Comparison of ENCODE assay signal across 2 cellular contexts in the genomic region with DNA sequence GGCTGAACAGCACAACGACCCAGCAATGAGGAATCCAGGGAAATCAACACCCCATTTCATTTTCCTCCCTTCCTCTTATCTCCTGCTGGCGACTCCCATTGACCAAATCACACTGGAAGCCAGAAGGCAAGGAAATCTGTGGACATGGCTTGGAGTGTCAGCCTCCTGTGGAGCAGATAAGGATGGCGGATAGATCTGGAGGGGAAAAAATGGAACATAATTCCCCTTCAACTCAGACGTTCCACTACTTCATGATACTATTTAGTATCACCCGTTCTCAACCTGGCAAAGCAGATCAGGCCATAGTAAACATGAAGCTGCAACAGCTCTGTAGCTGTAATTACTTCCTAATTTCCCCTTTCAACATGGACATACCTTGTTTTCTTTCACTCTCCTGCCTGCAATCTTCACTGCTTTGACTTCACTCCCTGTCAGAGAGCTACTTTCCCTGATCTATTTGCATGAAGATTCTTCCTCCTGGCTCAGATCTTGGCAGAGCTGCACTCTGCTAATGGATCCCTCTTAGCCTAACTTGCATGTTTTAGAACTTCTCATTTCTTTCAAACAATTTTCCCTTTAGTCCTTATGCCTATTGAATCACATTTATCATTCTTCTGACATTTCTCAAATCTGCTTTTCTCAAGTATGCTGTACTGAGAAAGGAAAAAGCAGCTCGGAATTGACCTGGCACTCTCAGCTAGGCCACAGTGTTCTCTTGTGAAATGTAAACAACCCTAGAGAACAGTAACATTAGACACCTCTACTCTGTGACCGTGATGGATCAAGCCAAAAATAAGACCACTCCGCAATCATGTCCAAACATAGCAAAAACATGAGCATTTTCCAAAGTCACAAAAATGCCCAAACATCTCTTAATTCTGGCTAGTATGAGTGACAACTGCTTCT.
TF ChIP-seq lines count a peak whose summit lies in the region.

No MANE protein-coding gene starts in this region.

TF ChIP-seq in GM23338, 12 proteins besides CTCF, POLR2A, EP300 and RAD21 (continues in another document):
- TF ChIP-seq, protein P1, sequence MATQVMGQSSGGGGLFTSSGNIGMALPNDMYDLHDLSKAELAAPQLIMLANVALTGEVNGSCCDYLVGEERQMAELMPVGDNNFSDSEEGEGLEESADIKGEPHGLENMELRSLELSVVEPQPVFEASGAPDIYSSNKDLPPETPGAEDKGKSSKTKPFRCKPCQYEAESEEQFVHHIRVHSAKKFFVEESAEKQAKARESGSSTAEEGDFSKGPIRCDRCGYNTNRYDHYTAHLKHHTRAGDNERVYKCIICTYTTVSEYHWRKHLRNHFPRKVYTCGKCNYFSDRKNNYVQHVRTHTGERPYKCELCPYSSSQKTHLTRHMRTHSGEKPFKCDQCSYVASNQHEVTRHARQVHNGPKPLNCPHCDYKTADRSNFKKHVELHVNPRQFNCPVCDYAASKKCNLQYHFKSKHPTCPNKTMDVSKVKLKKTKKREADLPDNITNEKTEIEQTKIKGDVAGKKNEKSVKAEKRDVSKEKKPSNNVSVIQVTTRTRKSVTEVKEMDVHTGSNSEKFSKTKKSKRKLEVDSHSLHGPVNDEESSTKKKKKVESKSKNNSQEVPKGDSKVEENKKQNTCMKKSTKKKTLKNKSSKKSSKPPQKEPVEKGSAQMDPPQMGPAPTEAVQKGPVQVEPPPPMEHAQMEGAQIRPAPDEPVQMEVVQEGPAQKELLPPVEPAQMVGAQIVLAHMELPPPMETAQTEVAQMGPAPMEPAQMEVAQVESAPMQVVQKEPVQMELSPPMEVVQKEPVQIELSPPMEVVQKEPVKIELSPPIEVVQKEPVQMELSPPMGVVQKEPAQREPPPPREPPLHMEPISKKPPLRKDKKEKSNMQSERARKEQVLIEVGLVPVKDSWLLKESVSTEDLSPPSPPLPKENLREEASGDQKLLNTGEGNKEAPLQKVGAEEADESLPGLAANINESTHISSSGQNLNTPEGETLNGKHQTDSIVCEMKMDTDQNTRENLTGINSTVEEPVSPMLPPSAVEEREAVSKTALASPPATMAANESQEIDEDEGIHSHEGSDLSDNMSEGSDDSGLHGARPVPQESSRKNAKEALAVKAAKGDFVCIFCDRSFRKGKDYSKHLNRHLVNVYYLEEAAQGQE (IDR thresholded peaks at IDR 0.05; ENCODE audit: unreplicated experiment), result no peak
- no peak for TF ChIP-seq CREB1 (CRISPR knock-in tag; IDR thresholded peaks at IDR 0.05; ENCODE audit: low read depth)
- TF ChIP-seq EZH2phosphoT487 (IDR thresholded peaks at IDR 0.05; ENCODE audit: unreplicated experiment), result no peak
- TF ChIP-seq POLR2AphosphoS5 (IDR thresholded peaks at IDR 0.05; ENCODE audit: low read depth), result no peak
- TF ChIP-seq ZNF331 (CRISPR knock-in tag; IDR thresholded peaks at IDR 0.05; ENCODE audit: low read depth), result no peak
- TF ChIP-seq EZH2 (IDR thresholded peaks at IDR 0.05; ENCODE audit: low read depth, unreplicated experiment), result no peak
- TF ChIP-seq NANOG (IDR thresholded peaks at IDR 0.05; ENCODE audit: borderline replicate concordance), result no peak
- no peak for TF ChIP-seq JUNB (IDR thresholded peaks at IDR 0.05; ENCODE audit: unreplicated experiment)
- TF ChIP-seq ETS1 (IDR thresholded peaks at IDR 0.05), result no peak

TF ChIP-seq in H1, 55 proteins besides CTCF, POLR2A, EP300 and RAD21:
- TF ChIP-seq EGR1 (IDR thresholded peaks at IDR 0.05; ENCODE audit: borderline replicate concordance, low read depth, low read length), result no peak
- TF ChIP-seq TBP (IDR thresholded peaks at IDR 0.05; ENCODE audit: low read depth, low read length), result no peak
- no peak for TF ChIP-seq CTBP2 (IDR thresholded peaks at IDR 0.05; ENCODE audit: borderline replicate concordance, insufficient read depth, insufficient read length, low read length)
- no peak for TF ChIP-seq CBX5 (IDR thresholded peaks at IDR 0.05; ENCODE audit: low read depth, low read length)
- TF ChIP-seq CBX8 (IDR thresholded peaks at IDR 0.05; ENCODE audit: borderline replicate concordance, low read depth, low read length), result no peak
- TF ChIP-seq SIRT6 (IDR thresholded peaks at IDR 0.05; ENCODE audit: low read length), result no peak
- no peak for TF ChIP-seq RBBP5 (IDR thresholded peaks at IDR 0.05; ENCODE audit: borderline replicate concordance, low read depth, low read length)
- TF ChIP-seq ZNF274 (IDR thresholded peaks at IDR 0.05; ENCODE audit: borderline replicate concordance, extremely low read depth, low read length), result no peak
- no peak for TF ChIP-seq NANOG (IDR thresholded peaks at IDR 0.05; ENCODE audit: insufficient read depth, low read depth, low read length, poor library complexity, severe bottlenecking)
- TF ChIP-seq BCL11A (IDR thresholded peaks at IDR 0.05; ENCODE audit: low read depth in 2 of 2, low read length in 2 of 2), result no peak
- no peak for TF ChIP-seq TAF7 (optimal IDR thresholded peaks at IDR 0.05; ENCODE audit: borderline replicate concordance, low read depth, low read length)
- TF ChIP-seq, protein P2, sequence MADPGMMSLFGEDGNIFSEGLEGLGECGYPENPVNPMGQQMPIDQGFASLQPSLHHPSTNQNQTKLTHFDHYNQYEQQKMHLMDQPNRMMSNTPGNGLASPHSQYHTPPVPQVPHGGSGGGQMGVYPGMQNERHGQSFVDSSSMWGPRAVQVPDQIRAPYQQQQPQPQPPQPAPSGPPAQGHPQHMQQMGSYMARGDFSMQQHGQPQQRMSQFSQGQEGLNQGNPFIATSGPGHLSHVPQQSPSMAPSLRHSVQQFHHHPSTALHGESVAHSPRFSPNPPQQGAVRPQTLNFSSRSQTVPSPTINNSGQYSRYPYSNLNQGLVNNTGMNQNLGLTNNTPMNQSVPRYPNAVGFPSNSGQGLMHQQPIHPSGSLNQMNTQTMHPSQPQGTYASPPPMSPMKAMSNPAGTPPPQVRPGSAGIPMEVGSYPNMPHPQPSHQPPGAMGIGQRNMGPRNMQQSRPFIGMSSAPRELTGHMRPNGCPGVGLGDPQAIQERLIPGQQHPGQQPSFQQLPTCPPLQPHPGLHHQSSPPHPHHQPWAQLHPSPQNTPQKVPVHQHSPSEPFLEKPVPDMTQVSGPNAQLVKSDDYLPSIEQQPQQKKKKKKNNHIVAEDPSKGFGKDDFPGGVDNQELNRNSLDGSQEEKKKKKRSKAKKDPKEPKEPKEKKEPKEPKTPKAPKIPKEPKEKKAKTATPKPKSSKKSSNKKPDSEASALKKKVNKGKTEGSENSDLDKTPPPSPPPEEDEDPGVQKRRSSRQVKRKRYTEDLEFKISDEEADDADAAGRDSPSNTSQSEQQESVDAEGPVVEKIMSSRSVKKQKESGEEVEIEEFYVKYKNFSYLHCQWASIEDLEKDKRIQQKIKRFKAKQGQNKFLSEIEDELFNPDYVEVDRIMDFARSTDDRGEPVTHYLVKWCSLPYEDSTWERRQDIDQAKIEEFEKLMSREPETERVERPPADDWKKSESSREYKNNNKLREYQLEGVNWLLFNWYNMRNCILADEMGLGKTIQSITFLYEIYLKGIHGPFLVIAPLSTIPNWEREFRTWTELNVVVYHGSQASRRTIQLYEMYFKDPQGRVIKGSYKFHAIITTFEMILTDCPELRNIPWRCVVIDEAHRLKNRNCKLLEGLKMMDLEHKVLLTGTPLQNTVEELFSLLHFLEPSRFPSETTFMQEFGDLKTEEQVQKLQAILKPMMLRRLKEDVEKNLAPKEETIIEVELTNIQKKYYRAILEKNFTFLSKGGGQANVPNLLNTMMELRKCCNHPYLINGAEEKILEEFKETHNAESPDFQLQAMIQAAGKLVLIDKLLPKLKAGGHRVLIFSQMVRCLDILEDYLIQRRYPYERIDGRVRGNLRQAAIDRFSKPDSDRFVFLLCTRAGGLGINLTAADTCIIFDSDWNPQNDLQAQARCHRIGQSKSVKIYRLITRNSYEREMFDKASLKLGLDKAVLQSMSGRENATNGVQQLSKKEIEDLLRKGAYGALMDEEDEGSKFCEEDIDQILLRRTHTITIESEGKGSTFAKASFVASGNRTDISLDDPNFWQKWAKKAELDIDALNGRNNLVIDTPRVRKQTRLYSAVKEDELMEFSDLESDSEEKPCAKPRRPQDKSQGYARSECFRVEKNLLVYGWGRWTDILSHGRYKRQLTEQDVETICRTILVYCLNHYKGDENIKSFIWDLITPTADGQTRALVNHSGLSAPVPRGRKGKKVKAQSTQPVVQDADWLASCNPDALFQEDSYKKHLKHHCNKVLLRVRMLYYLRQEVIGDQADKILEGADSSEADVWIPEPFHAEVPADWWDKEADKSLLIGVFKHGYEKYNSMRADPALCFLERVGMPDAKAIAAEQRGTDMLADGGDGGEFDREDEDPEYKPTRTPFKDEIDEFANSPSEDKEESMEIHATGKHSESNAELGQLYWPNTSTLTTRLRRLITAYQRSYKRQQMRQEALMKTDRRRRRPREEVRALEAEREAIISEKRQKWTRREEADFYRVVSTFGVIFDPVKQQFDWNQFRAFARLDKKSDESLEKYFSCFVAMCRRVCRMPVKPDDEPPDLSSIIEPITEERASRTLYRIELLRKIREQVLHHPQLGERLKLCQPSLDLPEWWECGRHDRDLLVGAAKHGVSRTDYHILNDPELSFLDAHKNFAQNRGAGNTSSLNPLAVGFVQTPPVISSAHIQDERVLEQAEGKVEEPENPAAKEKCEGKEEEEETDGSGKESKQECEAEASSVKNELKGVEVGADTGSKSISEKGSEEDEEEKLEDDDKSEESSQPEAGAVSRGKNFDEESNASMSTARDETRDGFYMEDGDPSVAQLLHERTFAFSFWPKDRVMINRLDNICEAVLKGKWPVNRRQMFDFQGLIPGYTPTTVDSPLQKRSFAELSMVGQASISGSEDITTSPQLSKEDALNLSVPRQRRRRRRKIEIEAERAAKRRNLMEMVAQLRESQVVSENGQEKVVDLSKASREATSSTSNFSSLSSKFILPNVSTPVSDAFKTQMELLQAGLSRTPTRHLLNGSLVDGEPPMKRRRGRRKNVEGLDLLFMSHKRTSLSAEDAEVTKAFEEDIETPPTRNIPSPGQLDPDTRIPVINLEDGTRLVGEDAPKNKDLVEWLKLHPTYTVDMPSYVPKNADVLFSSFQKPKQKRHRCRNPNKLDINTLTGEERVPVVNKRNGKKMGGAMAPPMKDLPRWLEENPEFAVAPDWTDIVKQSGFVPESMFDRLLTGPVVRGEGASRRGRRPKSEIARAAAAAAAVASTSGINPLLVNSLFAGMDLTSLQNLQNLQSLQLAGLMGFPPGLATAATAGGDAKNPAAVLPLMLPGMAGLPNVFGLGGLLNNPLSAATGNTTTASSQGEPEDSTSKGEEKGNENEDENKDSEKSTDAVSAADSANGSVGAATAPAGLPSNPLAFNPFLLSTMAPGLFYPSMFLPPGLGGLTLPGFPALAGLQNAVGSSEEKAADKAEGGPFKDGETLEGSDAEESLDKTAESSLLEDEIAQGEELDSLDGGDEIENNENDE (IDR thresholded peaks at IDR 0.05; ENCODE audit: insufficient replicate concordance, low read length), result no peak
- no peak for TF ChIP-seq KDM5A (IDR thresholded peaks at IDR 0.05; ENCODE audit: low read length)
- no peak for TF ChIP-seq JUN (IDR thresholded peaks at IDR 0.05; ENCODE audit: low read depth, low read length)
- no peak for TF ChIP-seq POLR2AphosphoS5 (IDR thresholded peaks at IDR 0.05; ENCODE audit: low read depth, low read length)
- TF ChIP-seq SRF (IDR thresholded peaks at IDR 0.05; ENCODE audit: low read depth, low read length), result no peak
- TF ChIP-seq ATF2 (IDR thresholded peaks at IDR 0.05; ENCODE audit: low read length), result no peak
- TF ChIP-seq TCF12 (IDR thresholded peaks at IDR 0.05; ENCODE audit: low read depth, low read length), result no peak
- no peak for TF ChIP-seq SAP30 (IDR thresholded peaks at IDR 0.05; ENCODE audit: insufficient read depth, insufficient replicate concordance, low read length)
